ENCODE assay signal across 13 cellular contexts in the genomic region with DNA sequence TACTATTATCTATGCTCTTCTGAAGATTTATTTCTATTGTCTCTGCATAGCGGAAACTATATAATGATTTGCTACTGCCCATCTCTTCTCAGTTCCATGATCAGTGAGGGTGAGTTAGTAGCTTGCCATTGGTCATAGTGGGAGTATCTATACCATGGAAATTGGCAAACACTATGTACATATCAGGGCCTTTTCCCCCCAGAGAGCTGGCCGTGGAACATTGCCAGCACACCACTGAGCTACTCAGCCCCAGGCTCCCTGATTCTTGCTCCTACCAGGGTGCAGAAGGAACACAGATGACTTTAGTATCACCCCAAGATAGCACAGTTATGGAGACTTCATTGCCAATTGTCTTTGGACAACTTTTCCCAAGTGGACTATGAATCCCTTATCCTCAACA. TPM values are rescaled to one million over a fixed set of nuclear protein-coding genes. Genes with fewer than 3 reads are reported as not detected.
DNase-seq lines count a peak whose midpoint lies in the region; ATAC-seq and TF ChIP-seq lines count a peak whose summit lies in the region.
"Had no signal": no experiment of that assay in that cellular context is flagged by ENCODE, and none has a peak within 500 bp of the region (broad histone marks: within the 10 kb centered on the region; RNA-seq: fewer than 3 reads in every experiment).

No MANE protein-coding gene starts in this region.

- no peak for TF ChIP-seq CTCF in right atrium auricular region (IDR thresholded peaks at IDR 0.05)
- no peak for TF ChIP-seq CTCF in BE2C (IDR thresholded peaks at IDR 0.05; ENCODE audit: low read depth, low read length)

- H3K4me1 ChIP-seq in right atrium auricular region, result peaks cover 2 to 60% of the 10 kb centered on the region in 2 donors
- peaks cover 43% of the 10 kb centered on the region for H3K4me1 ChIP-seq in skeletal muscle satellite cell (ENCODE audit: control insufficient read depth, insufficient read depth, low read length)
- H3K4me1 ChIP-seq in aorta (ENCODE audit: control insufficient read depth in 1 of 2, insufficient read depth in 2 of 2, low read length in 2 of 2), result peaks cover 8 to 15% of the 10 kb centered on the region in 2 donors
- H3K4me1 ChIP-seq in BE2C, result 0 out of 2 replicates have a peak, but pooled peaks cover 3% of the 10 kb centered on the region

- H3K27ac ChIP-seq in right atrium auricular region, result peak overlapping the region; percentile 14 to 62
- H3K27ac ChIP-seq in aorta (ENCODE audit: low read depth in 1 of 2, low read length in 2 of 2), result peak overlapping the region; percentile 79 to 94

- peak overlapping the region; percentile 56 for H3K9ac ChIP-seq in skeletal muscle satellite cell (ENCODE audit: low read depth, low read length)

- no peaks in the 10 kb centered on the region for H3K9me3 ChIP-seq in right atrium auricular region
- no peaks in the 10 kb centered on the region for H3K9me3 ChIP-seq in skeletal muscle satellite cell (replicated peaks; ENCODE audit: low read length)
- H3K9me3 ChIP-seq in aorta (ENCODE audit: control insufficient read depth, low read length), result no peaks in the 10 kb centered on the region
- H3K9me3 ChIP-seq in BE2C, result no peaks in the 10 kb centered on the region

- 57 to 67% methylated on average over 2 of the region's 2 CpGs for WGBS in aorta, 2 donors

- no peaks in the 10 kb centered on the region for H3K27me3 ChIP-seq in right atrium auricular region
- no peaks in the 10 kb centered on the region for H3K27me3 ChIP-seq in skeletal muscle satellite cell (ENCODE audit: control insufficient read depth, insufficient read depth, low read length)
- no peaks in the 10 kb centered on the region for H3K27me3 ChIP-seq in aorta (ENCODE audit: control insufficient read depth in 1 of 2, insufficient read depth in 2 of 2, low read length in 1 of 2)
- no peaks in the 10 kb centered on the region for H3K27me3 ChIP-seq in BE2C

- intact Hi-C loops in left cardiac atrium (cut with DNase I), result no loop called here
- intact Hi-C loops in aorta (cut with DNase I), result no loop called here

- H3K4me3 ChIP-seq in right atrium auricular region (no peak overlapping the region), skeletal muscle satellite cell (ENCODE audit: low read length) (no peak overlapping the region), aorta (ENCODE audit: low read length in 2 of 2) (no peak overlapping the region), BE2C (ENCODE audit: low read depth, low read length) (no peak overlapping the region)

- no peak for DNase-seq in right atrium auricular region (ENCODE audit: low spot score)
- DNase-seq in left cardiac atrium, result no peak
- peak; percentile 34 for DNase-seq in islet precursor cell
- no peak for DNase-seq in aorta
- no peak for DNase-seq in BE2C
- DNase-seq in SK-N-DZ (ENCODE audit: low spot score), result no peak
- no peak for DNase-seq in dedifferentiated amniotic fluid mesenchymal stem cell (ENCODE audit: extremely low spot score)
- DNase-seq: CD8-positive, alpha-beta memory T cell; NCI-H69; stimulated activated CD4-positive, alpha-beta T cell treated with anti-CD3 and anti-CD28 coated beads, Interleukin-15, amount 100 ng/mL, for 24 hours; T-helper 17 cell had no signal

- H3K36me3 ChIP-seq in right atrium auricular region, result no peaks in the 10 kb centered on the region
- no peaks in the 10 kb centered on the region for H3K36me3 ChIP-seq in skeletal muscle satellite cell (ENCODE audit: insufficient read depth, low read length)
- no peaks in the 10 kb centered on the region for H3K36me3 ChIP-seq in aorta (ENCODE audit: control insufficient read depth in 1 of 2, insufficient read depth in 2 of 2, low read length in 1 of 2)
- H3K36me3 ChIP-seq in BE2C, result no peaks in the 10 kb centered on the region

- H3K4me2 ChIP-seq in skeletal muscle satellite cell (ENCODE audit: low read length), result no peak overlapping the region

- ATAC-seq in left cardiac atrium, result no peak
- ATAC-seq in aorta (ENCODE audit: low FRiP score), result no peak
- ATAC-seq: T-helper 17 cell had no signal

RNA-seq across cellular contexts. Expression of a gene that starts 33.2 kb away (rescaled TPM):
- total RNA-seq in right atrium auricular region (10 to 100 TPM in 1 of 2 donors, 1 to 10 TPM in 1; 4.6 to 10.9 TPM), left cardiac atrium (10 to 100 TPM in 1 of 2 donors, 1 to 10 TPM in 1; 9.7 to 15.6 TPM), aorta (100 to 1,000 TPM; 189 to 518 TPM)
- under 0.01 and 0.22 TPM in 2 replicates for total RNA-seq in skeletal muscle satellite cell (2012; rRNA removed)
- 100 to 1,000 TPM in 1 of 2 donors, 10 to 100 TPM in 1; 92.3 to 135 TPM for polyA plus RNA-seq in aorta
- 0.43 TPM for polyA plus RNA-seq in BE2C (2012; ENCODE audit: insufficient read depth, insufficient read length, low read depth)
- 2.8 and 3.1 TPM in 2 replicates for polyA plus RNA-seq in SK-N-DZ (2014; cell fraction: cytosol; rRNA removed)
- polyA plus RNA-seq in SK-N-DZ (2014; cell fraction: nucleus; rRNA removed), result 8.2 and 9.2 TPM in 2 replicates
- total RNA-seq: A172; CD8-positive, alpha-beta memory T cell had no signal
- polyA plus RNA-seq: CD8-positive, alpha-beta memory T cell had no signal

Comparison
In these comparisons a context has a peak if more than half of its experiments do, and no peak if none do; other contexts are left out.
1. RNA of a gene that starts 33.2 kb away (total RNA-seq): 189 to 518 TPM in aorta; 9.7 to 15.6 TPM in left cardiac atrium and 4.6 to 10.9 TPM in right atrium auricular region; every median in the first group is over 10 times any median in the second.